Comparison of ENCODE assay signal across 1 cellular context in genomic region chr6:36227379-36228344, GRCh38.
A peak's percentile ranks its signal among the peaks of the same experiment; 100 is the strongest.
TF ChIP-seq lines count a peak whose summit lies in the region.

No MANE protein-coding gene starts in this region.

TF ChIP-seq in HEK293, 187 proteins besides CTCF, POLR2A, EP300 and RAD21 (continued from another document):
- TF ChIP-seq ZNF449 (tag by site-specific recombination; IDR thresholded peaks at IDR 0.05) (no peak), ZNF626 (tag by site-specific recombination; IDR thresholded peaks at IDR 0.05) (no peak), KLF17 (tag by site-specific recombination; IDR thresholded peaks at IDR 0.05) (no peak), ZNF426 (tag by site-specific recombination; IDR thresholded peaks at IDR 0.05) (no peak), MYNN (tag by site-specific recombination; IDR thresholded peaks at IDR 0.05; ENCODE audit: borderline replicate concordance) (no peak), ZNF529 (tag by site-specific recombination; IDR thresholded peaks at IDR 0.05; ENCODE audit: insufficient replicate concordance) (no peak), ZBTB26 (tag by site-specific recombination; optimal IDR thresholded peaks at IDR 0.05) (no peak), ZNF416 (tag by site-specific recombination; IDR thresholded peaks at IDR 0.05) (no peak), ZBTB6 (tag by site-specific recombination; IDR thresholded peaks at IDR 0.05) (no peak), REST (tag by site-specific recombination; IDR thresholded peaks at IDR 0.05) (no peak), ZBTB20 (tag by site-specific recombination; IDR thresholded peaks at IDR 0.05) (peak; percentile 90), ZNF146 (tag by site-specific recombination; IDR thresholded peaks at IDR 0.05) (no peak), ZBTB10 (tag by site-specific recombination; IDR thresholded peaks at IDR 0.05) (no peak), ZNF280C (tag by site-specific recombination; IDR thresholded peaks at IDR 0.05) (no peak), OVOL3 (tag by site-specific recombination; IDR thresholded peaks at IDR 0.05) (no peak), ZFP69B (tag by site-specific recombination; IDR thresholded peaks at IDR 0.05) (no peak; the same call in 1 of the 2 replicates), ZNF239 (tag by site-specific recombination; IDR thresholded peaks at IDR 0.05) (no peak), ZNF677 (tag by site-specific recombination; IDR thresholded peaks at IDR 0.05) (no peak), ZNF10 (tag by site-specific recombination; IDR thresholded peaks at IDR 0.05) (no peak), INSM2 (tag by site-specific recombination; IDR thresholded peaks at IDR 0.05) (no peak), ZNF701 (tag by site-specific recombination; IDR thresholded peaks at IDR 0.05) (no peak), IKZF3 (tag by site-specific recombination; IDR thresholded peaks at IDR 0.05) (no peak), ZNF404 (tag by site-specific recombination; IDR thresholded peaks at IDR 0.05) (no peak), ZNF777 (tag by site-specific recombination; IDR thresholded peaks at IDR 0.05; ENCODE audit: borderline replicate concordance) (no peak), ZNF48 (tag by site-specific recombination; IDR thresholded peaks at IDR 0.05) (no peak), GFI1B (tag by site-specific recombination; IDR thresholded peaks at IDR 0.05) (no peak), PRDM10 (tag by site-specific recombination; IDR thresholded peaks at IDR 0.05) (0 out of 2 replicates have a peak, but pooled peaks have one; percentile 37)
